Comparison of ENCODE assay signal across 18 cellular contexts in genomic region chr7:151873402-151873965, GRCh38. TPM values are rescaled to one million over a fixed set of nuclear protein-coding genes. Genes with fewer than 3 reads are reported as not detected.
A peak's percentile ranks its signal among the peaks of the same experiment; 100 is the strongest.
DNase-seq lines count a peak whose midpoint lies in the region; ATAC-seq and TF ChIP-seq lines count a peak whose summit lies in the region.
"Had no signal": no experiment of that assay in that cellular context is flagged by ENCODE, and none has a peak within 500 bp of the region (broad histone marks: within the 10 kb centered on the region; RNA-seq: fewer than 3 reads in every experiment).

No MANE protein-coding gene starts in this region.

- H3K27ac ChIP-seq in suprapubic skin: peak overlapping the region; percentile 0
- H3K27ac ChIP-seq: HL-60, KMS-11 had no signal

- no peak overlapping the region for H3K4me3 ChIP-seq in suprapubic skin
- H3K4me3 ChIP-seq: MG63 had no signal

- no peaks in the 10 kb centered on the region for H3K27me3 ChIP-seq in suprapubic skin

- H3K36me3 Mint-ChIP-seq in central memory CD8-positive, alpha-beta T cell (ENCODE audit: insufficient read depth): peaks cover 20% of the 10 kb centered on the region

- H3K27ac Mint-ChIP-seq in central memory CD8-positive, alpha-beta T cell (ENCODE audit: low read depth): peak overlapping the region; percentile 42

- intact Hi-C loops in Right ventricle myocardium superior (cut with DNase I): no loop called here
- intact Hi-C loops in left cardiac atrium (cut with DNase I): loop anchor here in 1 of 2 donors (10.0 kb wide), 1 partner anchor 89 kb away; no protein-coding TSS in a partner anchor

- H3K36me3 ChIP-seq in suprapubic skin: no peaks in the 10 kb centered on the region
- H3K36me3 ChIP-seq: MG63 had no signal

- 60% methylated on average over 11 of the region's 11 CpGs for WGBS in suprapubic skin

- peak; percentile 79 for DNase-seq in Right ventricle myocardium superior
- no peak for DNase-seq in left cardiac atrium
- no peak for DNase-seq in central memory CD8-positive, alpha-beta T cell (ENCODE audit: low spot score in 2 of 2)
- DNase-seq in myocyte (ENCODE audit: low read depth): peak; percentile 50
- DNase-seq in suprapubic skin (ENCODE audit: low spot score in 2 of 2): no peak
- no peak for DNase-seq in stimulated activated CD4-positive, alpha-beta T cell treated with anti-CD3 and anti-CD28 coated beads, Interleukin-4, amount 100 ng/mL, for 1 hour
- DNase-seq: C1 segment of cervical spinal cord, Caco-2, MG63, NCI-H1105, NCI-H187 treated with DMSO at 0.1 percent for 48 hours, NCI-H446, PC-3 had no signal

- no peak overlapping the region for H3K4me3 Mint-ChIP-seq in central memory CD8-positive, alpha-beta T cell

- no peak for TF ChIP-seq POLR2A in suprapubic skin (IDR thresholded peaks at IDR 0.05)

- H3K4me1 Mint-ChIP-seq in central memory CD8-positive, alpha-beta T cell: peaks cover 51% of the 10 kb centered on the region

- H3K9me3 Mint-ChIP-seq in central memory CD8-positive, alpha-beta T cell: no peaks in the 10 kb centered on the region

- TF ChIP-seq CTCF in suprapubic skin (IDR thresholded peaks at IDR 0.05): no peak

- H3K4me1 ChIP-seq in suprapubic skin: peaks cover 53% of the 10 kb centered on the region

- ATAC-seq in Right ventricle myocardium superior (ENCODE audit: poor library complexity) (no peak), left cardiac atrium (no peak), GM21360 (IDR thresholded peaks at IDR 0.05; ENCODE audit: unreplicated experiment) (no peak), HG03095 (IDR thresholded peaks at IDR 0.05; ENCODE audit: unreplicated experiment) (no peak)
- ATAC-seq in central memory CD8-positive, alpha-beta T cell (replicated peaks; ENCODE audit: extremely low read depth, poor library complexity, severe bottlenecking): no peak
- ATAC-seq: HCT116, PC-3 had no signal

- H3K9me3 ChIP-seq in suprapubic skin: no peaks in the 10 kb centered on the region
- H3K9me3 ChIP-seq: Caco-2, MG63 had no signal

- H3K27me3 Mint-ChIP-seq in central memory CD8-positive, alpha-beta T cell: no peaks in the 10 kb centered on the region

- TF ChIP-seq EP300 in suprapubic skin (IDR thresholded peaks at IDR 0.05): no peak

RNA-seq across cellular contexts. Expression of gene PRKAG2, which starts 3.4 kb away (rescaled TPM):
- total RNA-seq in Right ventricle myocardium superior: 120 TPM
- 100 to 1,000 TPM; 141 to 253 TPM for total RNA-seq in left cardiac atrium
- 13.5 and 22.6 TPM in 2 replicates for total RNA-seq in myocyte
- polyA plus RNA-seq in myocyte (2012): 23.0 TPM
- total RNA-seq in suprapubic skin: 10 to 100 TPM; 16.5 to 40.0 (median 17.3) TPM

Comparison
In these comparisons a context has a peak if more than half of its experiments do, and no peak if none do; other contexts are left out.
1. DNase-seq: peak in Right ventricle myocardium superior (single experiment) and myocyte (single experiment); none in left cardiac atrium (single experiment), central memory CD8-positive, alpha-beta T cell (0 of 2), suprapubic skin (0 of 2) and stimulated activated CD4-positive, alpha-beta T cell treated with anti-CD3 and anti-CD28 coated beads, Interleukin-4, amount 100 ng/mL, for 1 hour (single experiment).